Comparison of ENCODE assay signal across 10 cellular contexts in genomic region chrX:1462596-1463251, GRCh38. TPM values are rescaled to one million over a fixed set of nuclear protein-coding genes. Genes with fewer than 3 reads are reported as not detected.
DNase-seq lines count a peak whose midpoint lies in the region; ATAC-seq and TF ChIP-seq lines count a peak whose summit lies in the region.
"Had no signal": no experiment of that assay in that cellular context is flagged by ENCODE, and none has a peak within 500 bp of the region (broad histone marks: within the 10 kb centered on the region; RNA-seq: fewer than 3 reads in every experiment).

No MANE protein-coding gene starts in this region.

- H3K27ac Mint-ChIP-seq in CD4-positive, alpha-beta T cell, result peak overlapping the region; percentile 94
- no peak overlapping the region for H3K27ac Mint-ChIP-seq in H9

- H3T11ph ChIP-seq in H9 (ENCODE audit: low read length), result no peak overlapping the region

- H3K9me3 Mint-ChIP-seq in CD4-positive, alpha-beta T cell, result no peaks in the 10 kb centered on the region
- H3K9me3 Mint-ChIP-seq in H9, result no peaks in the 10 kb centered on the region; a peak in 1 of 5 replicates

- no peaks in the 10 kb centered on the region for H3K36me3 ChIP-seq in psoas muscle (ENCODE audit: insufficient read depth in 1 of 2, low read depth in 1 of 2)
- H3K36me3 ChIP-seq: ascending aorta, uterus had no signal

- no peaks in the 10 kb centered on the region for H4K20me1 ChIP-seq in H9 (ENCODE audit: control insufficient read depth, insufficient read depth, insufficient read length)

- DNase-seq in CD4-positive, alpha-beta T cell, result peak; percentile 50 to 84 (median 64)
- peak; percentile 46 to 54 for DNase-seq in activated CD4-positive, alpha-beta T cell treated with anti-CD3 and anti-CD28 coated beads for 24 hours (ENCODE audit: low read depth in 2 of 2)
- DNase-seq in choroid plexus epithelial cell (ENCODE audit: low read depth) (peak; percentile 76), psoas muscle (no peak), H9 (no peak), DMS 273 (lab: John Stamatoyannopoulos, UW; ENCODE audit: unreplicated experiment) (no peak)

- no peaks in the 10 kb centered on the region for H3K9me3 ChIP-seq in CD4-positive, alpha-beta T cell (ENCODE audit: control insufficient read depth, low read length)
- no peaks in the 10 kb centered on the region for H3K9me3 ChIP-seq in psoas muscle
- H3K9me3 ChIP-seq in H9 (ENCODE audit: control insufficient read depth, low read depth, low read length), result no peaks in the 10 kb centered on the region
- H3K9me3 ChIP-seq: ascending aorta, uterus had no signal

- no peak overlapping the region for H3K4ac ChIP-seq in H9 (ENCODE audit: low read depth, low read length)

- H2AK5ac ChIP-seq in H9 (ENCODE audit: insufficient read length, low read length), result no peak overlapping the region

- CTCF ChIA-PET in CD4-positive, alpha-beta T cell (lab: Charles Lee), result no interaction called here

- 58 to 63% (median 60%) methylated on average over 19 of the region's 19 CpGs for WGBS in psoas muscle, 3 donors
- no CpG with 5 or more reads among the region's 19 CpGs for WGBS in H9 (ENCODE audit: extremely low coverage, insufficient read length, low lambda C conversion rate)

- H3K18ac ChIP-seq in H9 (ENCODE audit: insufficient read length, low read depth, low read length), result no peak overlapping the region

- no peak overlapping the region for H2BK12ac ChIP-seq in H9 (ENCODE audit: insufficient read length, low read depth, low read length)

- POLR2A ChIA-PET in CD4-positive, alpha-beta T cell (lab: Charles Lee), result no interaction called here

- no peak overlapping the region for H3K4me2 ChIP-seq in H9 (ENCODE audit: insufficient read depth, insufficient read length, low read length)

- H3K4me3 ChIP-seq in choroid plexus epithelial cell (ENCODE audit: low read depth, low read length) (no peak overlapping the region), psoas muscle (no peak overlapping the region)
- H3K4me3 ChIP-seq: ascending aorta, uterus had no signal

- H3K56ac ChIP-seq in H9 (ENCODE audit: insufficient read length, low read depth, low read length), result no peak overlapping the region

- no peak overlapping the region for H3K23ac ChIP-seq in H9 (ENCODE audit: insufficient read length, low read depth, low read length)

- H4K8ac ChIP-seq in H9 (replicated peaks; ENCODE audit: insufficient read length, low read depth, low read length), result no peak overlapping the region

- peak; percentile 79 for ATAC-seq in CD4-positive, alpha-beta T cell (ENCODE audit: poor library complexity)
- peak in 3 of 4 donors; percentile 39 to 57 (median 54) for ATAC-seq in psoas muscle
- no peak for ATAC-seq in GM18519 (IDR thresholded peaks at IDR 0.05; ENCODE audit: low FRiP score, unreplicated experiment)
- ATAC-seq in HG03097 (IDR thresholded peaks at IDR 0.05; ENCODE audit: low FRiP score, unreplicated experiment), result no peak

- no peak overlapping the region for H3K14ac ChIP-seq in H9 (ENCODE audit: insufficient read depth, low read length)

- no peaks in the 10 kb centered on the region for H3K79me1 ChIP-seq in H9 (ENCODE audit: insufficient read depth, low read depth, low read length, poor library complexity, severe bottlenecking)

- peaks cover 39% of the 10 kb centered on the region for H3K36me3 Mint-ChIP-seq in CD4-positive, alpha-beta T cell (ENCODE audit: low read depth)
- H3K36me3 Mint-ChIP-seq in H9 (ENCODE audit: insufficient read depth in 1 of 3, low read depth in 3 of 3), result no peaks in the 10 kb centered on the region

- no peaks in the 10 kb centered on the region for H3K23me2 ChIP-seq in H9 (ENCODE audit: insufficient read length, low read depth, low read length, poor library complexity, severe bottlenecking)

- peaks cover 49% of the 10 kb centered on the region for H3K4me1 Mint-ChIP-seq in CD4-positive, alpha-beta T cell (ENCODE audit: low read depth)
- peaks cover 6% of the 10 kb centered on the region in 2 experiments for H3K4me1 Mint-ChIP-seq in H9

- H2BK120ac ChIP-seq in H9 (ENCODE audit: low read depth, low read length, poor library complexity, severe bottlenecking), result no peak overlapping the region

- H3K4me1 ChIP-seq in psoas muscle (no peaks in the 10 kb centered on the region), H9 (ENCODE audit: insufficient read depth, low read length) (no peaks in the 10 kb centered on the region)
- H3K4me1 ChIP-seq: ascending aorta, uterus had no signal

- peak overlapping the region; percentile 74 for H3K27ac ChIP-seq in CD4-positive, alpha-beta T cell (ENCODE audit: low read depth, low read length)
- H3K27ac ChIP-seq in psoas muscle (peak overlapping the region; percentile 60), H9 (ENCODE audit: insufficient read length, low read depth, low read length) (no peak overlapping the region)
- H3K27ac ChIP-seq: ascending aorta, uterus had no signal

- no peak overlapping the region for H2BK5ac ChIP-seq in H9 (ENCODE audit: insufficient read length, low read length)

- no peak overlapping the region for H2BK15ac ChIP-seq in H9 (ENCODE audit: low read depth, low read length)

- H3K27me3 ChIP-seq in CD4-positive, alpha-beta T cell (ENCODE audit: control insufficient read depth, insufficient read depth, low read length), result no peaks in the 10 kb centered on the region
- peaks cover 0 to 38% (median 2%) of the 10 kb centered on the region in 3 donors for H3K27me3 ChIP-seq in psoas muscle (ENCODE audit: insufficient read depth in 3 of 3, low read length in 2 of 3)
- H3K27me3 ChIP-seq in H9 (ENCODE audit: insufficient read depth, low read length), result no peaks in the 10 kb centered on the region; the same call in 1 of the 2 replicates
- H3K27me3 ChIP-seq: uterus had no signal

- no peaks in the 10 kb centered on the region for H3K79me2 ChIP-seq in H9 (ENCODE audit: insufficient read depth, low read length)

- peak overlapping the region; percentile 9 for H3K4me3 Mint-ChIP-seq in CD4-positive, alpha-beta T cell
- no peak overlapping the region for H3K4me3 Mint-ChIP-seq in H9

- no peak for TF ChIP-seq CTCF in CD4-positive, alpha-beta T cell (IDR thresholded peaks at IDR 0.05)
- no peak for TF ChIP-seq CTCF in choroid plexus epithelial cell (conservative IDR thresholded peaks at IDR 0.05; ENCODE audit: low read depth, low read length)
- TF ChIP-seq CTCF in psoas muscle (IDR thresholded peaks at IDR 0.05), result no peak
- no peak for TF ChIP-seq CTCF in H9 (conservative IDR thresholded peaks at IDR 0.05)

- no peak overlapping the region for H2AFZ ChIP-seq in H9 (ENCODE audit: low read length)

- no peaks in the 10 kb centered on the region for H3K27me3 Mint-ChIP-seq in CD4-positive, alpha-beta T cell
- H3K27me3 Mint-ChIP-seq in H9 (ENCODE audit: low read depth), result peaks cover 8% of the 10 kb centered on the region

- no peak overlapping the region for H2BK20ac ChIP-seq in H9 (ENCODE audit: low read depth, low read length, poor library complexity, severe bottlenecking)

- intact Hi-C loops in CD4-positive, alpha-beta T cell (cut with DNase I, micrococcal nuclease), result loop anchor here in 1 of 2 experiments (1.0 to 10.0 kb wide), 4 partner anchors 9 to 1232 kb away; partner anchors contain the start of genes CD99 and P2RY8
- intact Hi-C loops in psoas muscle (cut with DNase I), result loop anchor here in 1 of 2 donors (10.0 kb wide), 1 partner anchor 112 kb away; no protein-coding TSS in a partner anchor

- H3K9ac ChIP-seq in H9 (ENCODE audit: extremely low read depth, insufficient read length, low read length), result no peak overlapping the region

- no peak overlapping the region for H4K91ac ChIP-seq in H9 (ENCODE audit: insufficient read length, low read depth, low read length)

- no peak overlapping the region for H4K5ac ChIP-seq in H9 (ENCODE audit: insufficient read length, low read depth, low read length)

RNA-seq across cellular contexts. Expression of gene ASMTL, which starts 10.0 kb away (rescaled TPM):
- total RNA-seq in CD4-positive, alpha-beta T cell, result 10 to 100 TPM; 34.6 to 39.3 TPM
- total RNA-seq in psoas muscle (10 to 100 TPM in 3 of 4 donors, 1 to 10 TPM in 1; 9.4 to 18.2 (median 11.9) TPM), H9 (2021) (59.8 and 64.2 TPM in 2 replicates)
- 1 to 10 TPM; 6.6 to 9.8 (median 7.5) TPM for polyA plus RNA-seq in psoas muscle

Comparison
In these comparisons a context has a peak if more than half of its experiments do, and no peak if none do; other contexts are left out.
1. ATAC-seq: peak in CD4-positive, alpha-beta T cell (single experiment) and psoas muscle (3 of 4); none in GM18519 (single experiment) and HG03097 (single experiment).
2. DNase-seq: peak in CD4-positive, alpha-beta T cell (10 of 10), activated CD4-positive, alpha-beta T cell treated with anti-CD3 and anti-CD28 coated beads for 24 hours (2 of 2) and choroid plexus epithelial cell (single experiment); none in psoas muscle (0 of 2), H9 (single experiment) and DMS 273 (single experiment).